22 cellular contexts compared by ENCODE assay signal in genomic region chr12:24488091-24488596, GRCh38.
A peak's percentile ranks its signal among the peaks of the same experiment; 100 is the strongest.
DNase-seq lines count a peak whose midpoint lies in the region; ATAC-seq and TF ChIP-seq lines count a peak whose summit lies in the region.
"Had no signal": no experiment of that assay in that cellular context is flagged by ENCODE, and none has a peak within 500 bp of the region (broad histone marks: within the 10 kb centered on the region; RNA-seq: fewer than 3 reads in every experiment).

No MANE protein-coding gene starts in this region.

- POLR2A ChIA-PET in PC-3 (lab: Charles Lee; ENCODE audit: unreplicated experiment) (no interaction called here), RWPE1 (lab: Yijun Ruan, JAX; ENCODE audit: low non-redundant PET) (no interaction called here)
- POLR2A ChIA-PET in activated CD4-positive, alpha-beta T cell treated with anti-CD3 and anti-CD28 coated beads for 36 hours (lab: Charles Lee): no interaction called here

- CTCF ChIA-PET in PC-3 (lab: Charles Lee): no interaction called here
- CTCF ChIA-PET in activated CD4-positive, alpha-beta T cell treated with anti-CD3 and anti-CD28 coated beads for 36 hours (lab: Charles Lee): no interaction called here
- CTCF ChIA-PET in RWPE1 (lab: Yijun Ruan, JAX): no interaction called here

- no peaks in the 10 kb centered on the region for H3K4me1 ChIP-seq in PC-3 (ENCODE audit: insufficient read depth, low read length)
- peaks cover 0 to 27% (median 6%) of the 10 kb centered on the region in 4 donors for H3K4me1 ChIP-seq in right lobe of liver
- H3K4me1 ChIP-seq: spleen had no signal

- no peak overlapping the region for H3K9ac ChIP-seq in PC-3 (ENCODE audit: low read length)
- H3K9ac ChIP-seq: SK-N-SH had no signal

- H3K79me2 ChIP-seq in PC-3 (ENCODE audit: low read length): no peaks in the 10 kb centered on the region

- BruUV-seq in PC-3 (replicated peaks; lab: Mats Ljungman, UMichigan): no TSS peak

- ATAC-seq in PC-3 (no peak), esophagus mucosa (peak; percentile 95), right lobe of liver (peak in 3 of 4 donors; percentile 44 to 73 (median 68))
- ATAC-seq in activated CD4-positive, alpha-beta T cell treated with anti-CD3 and anti-CD28 coated beads for 36 hours: no peak
- ATAC-seq: activated CD4-positive, CD25-positive, alpha-beta regulatory T cell treated with anti-CD3 and anti-CD28 coated beads, Interleukin-2, amount 50 U/mL, for 24 hours; left cardiac atrium had no signal

- H3K27ac ChIP-seq in PC-3 (ENCODE audit: low read length): no peak overlapping the region
- H3K27ac ChIP-seq in right lobe of liver: peak overlapping the region in 1 of 3 donors; percentile 31
- H3K27ac ChIP-seq in RWPE1: no peak overlapping the region
- H3K27ac ChIP-seq: brain microvascular endothelial cell, spleen had no signal

- H2AFZ ChIP-seq in PC-3 (ENCODE audit: low read length): no peak overlapping the region

- no peaks in the 10 kb centered on the region for H4K20me1 ChIP-seq in PC-3 (ENCODE audit: low read length)

- no peaks in the 10 kb centered on the region for H3F3A ChIP-seq in PC-3 (ENCODE audit: low read length, unreplicated experiment)

- H3K27me3 ChIP-seq in PC-3 (ENCODE audit: low read length) (no peaks in the 10 kb centered on the region; the same call in 1 of the 2 replicates), right lobe of liver (no peaks in the 10 kb centered on the region)
- H3K27me3 ChIP-seq: brain microvascular endothelial cell, spleen had no signal

- H3K9me3 ChIP-seq in PC-3 (ENCODE audit: low read length): no peaks in the 10 kb centered on the region
- H3K9me3 ChIP-seq in right lobe of liver: no peaks in the 10 kb centered on the region
- H3K9me3 ChIP-seq: SK-N-SH, spleen had no signal

- no peak overlapping the region for H3K4me2 ChIP-seq in PC-3 (ENCODE audit: low read length)
- H3K4me2 ChIP-seq: SK-N-SH had no signal

- DNase-seq in DMS53 (lab: John Stamatoyannopoulos, UW) (peak; percentile 100), PC-3 (peak; percentile 4), right lobe of liver (no peak), GM10266 (ENCODE audit: extremely low spot score) (no peak), RWPE1 (ENCODE audit: low spot score) (no peak), putamen (ENCODE audit: low spot score) (no peak)
- no peak for DNase-seq in activated CD4-positive, alpha-beta T cell treated with anti-CD3 and anti-CD28 coated beads for 36 hours
- DNase-seq: activated CD8-positive, alpha-beta memory T cell treated with anti-CD3 and anti-CD28 coated beads for 24 hours; activated naive CD4-positive, alpha-beta T cell treated with anti-CD3 and anti-CD28 coated beads, Interleukin-2, amount 50 U/mL, for 16 hours; activated T-cell treated with anti-CD3 and anti-CD28 coated beads, Interleukin-2, amount 50 U/mL, for 48 hours; cortex of kidney; Karpas-422; left cardiac atrium; midbrain; NCI-H82; nephron progenitor cell; SK-N-SH; spleen had no signal

- no peaks in the 10 kb centered on the region for H3K9me2 ChIP-seq in PC-3 (replicated peaks; ENCODE audit: low read length)
- H3K9me2 ChIP-seq: SK-N-SH had no signal

- WGBS in right lobe of liver (ENCODE audit: insufficient coverage, low coverage, low lambda C conversion rate, missing lambda C conversion rate): 67% methylated on average over 1 of the region's 2 CpGs

- H3K36me3 ChIP-seq in PC-3 (ENCODE audit: low read depth, low read length): no peaks in the 10 kb centered on the region
- H3K36me3 ChIP-seq in right lobe of liver: no peaks in the 10 kb centered on the region
- H3K36me3 ChIP-seq: brain microvascular endothelial cell, spleen had no signal

- H3K9me3 Mint-ChIP-seq in activated CD4-positive, alpha-beta T cell treated with anti-CD3 and anti-CD28 coated beads for 36 hours (ENCODE audit: low read depth): no peaks in the 10 kb centered on the region
- H3K9me3 Mint-ChIP-seq: CD14-positive monocyte, nephron progenitor cell had no signal

- intact Hi-C loops in PC-3 (cut with micrococcal nuclease): no loop called here
- intact Hi-C loops in right lobe of liver (cut with DNase I): no loop called here
- intact Hi-C loops in activated CD4-positive, alpha-beta T cell treated with anti-CD3 and anti-CD28 coated beads for 36 hours (cut with DNase I, micrococcal nuclease): no loop called here

- no peaks in the 10 kb centered on the region for H3K4me1 Mint-ChIP-seq in activated CD4-positive, alpha-beta T cell treated with anti-CD3 and anti-CD28 coated beads for 36 hours

- TF ChIP-seq CTCF in PC-3 (conservative IDR thresholded peaks at IDR 0.05; ENCODE audit: low read depth, low read length) (no peak), right lobe of liver (IDR thresholded peaks at IDR 0.05) (no peak), GM10266 (IDR thresholded peaks at IDR 0.05; ENCODE audit: control insufficient read depth, insufficient read depth, low read depth, missing control alignments) (no peak), RWPE1 (conservative IDR thresholded peaks at IDR 0.05; ENCODE audit: low read depth) (no peak)

- no peak overlapping the region for H3K4me3 Mint-ChIP-seq in activated CD4-positive, alpha-beta T cell treated with anti-CD3 and anti-CD28 coated beads for 36 hours
- H3K4me3 Mint-ChIP-seq: CD14-positive monocyte, nephron progenitor cell had no signal

- no peaks in the 10 kb centered on the region for H3K36me3 Mint-ChIP-seq in activated CD4-positive, alpha-beta T cell treated with anti-CD3 and anti-CD28 coated beads for 36 hours (ENCODE audit: low read depth)
- H3K36me3 Mint-ChIP-seq: CD14-positive monocyte had no signal

- H3K27me3 Mint-ChIP-seq in activated CD4-positive, alpha-beta T cell treated with anti-CD3 and anti-CD28 coated beads for 36 hours: no peaks in the 10 kb centered on the region

- H3K27ac Mint-ChIP-seq in activated CD4-positive, alpha-beta T cell treated with anti-CD3 and anti-CD28 coated beads for 36 hours: no peak overlapping the region
- H3K27ac Mint-ChIP-seq: CD14-positive monocyte, nephron progenitor cell had no signal

- no peak for TF ChIP-seq POLR2A in right lobe of liver (IDR thresholded peaks at IDR 0.05)

- no peak overlapping the region for H3K4me3 ChIP-seq in PC-3 (ENCODE audit: low read length)
- H3K4me3 ChIP-seq in right lobe of liver: no peak overlapping the region
- H3K4me3 ChIP-seq: spleen had no signal

Comparison
In these comparisons a context has a peak if more than half of its experiments do, and no peak if none do; other contexts are left out.
1. DNase-seq: peak in DMS53 (single experiment) and PC-3 (single experiment); none in right lobe of liver (0 of 3), GM10266 (single experiment), activated CD4-positive, alpha-beta T cell treated with anti-CD3 and anti-CD28 coated beads for 36 hours (single experiment), RWPE1 (single experiment) and putamen (single experiment).
2. ATAC-seq: peak in esophagus mucosa (single experiment) and right lobe of liver (3 of 4); none in PC-3 (single experiment) and activated CD4-positive, alpha-beta T cell treated with anti-CD3 and anti-CD28 coated beads for 36 hours (single experiment).